Comparison of ENCODE assay signal across 7 cellular contexts in the genomic region with DNA sequence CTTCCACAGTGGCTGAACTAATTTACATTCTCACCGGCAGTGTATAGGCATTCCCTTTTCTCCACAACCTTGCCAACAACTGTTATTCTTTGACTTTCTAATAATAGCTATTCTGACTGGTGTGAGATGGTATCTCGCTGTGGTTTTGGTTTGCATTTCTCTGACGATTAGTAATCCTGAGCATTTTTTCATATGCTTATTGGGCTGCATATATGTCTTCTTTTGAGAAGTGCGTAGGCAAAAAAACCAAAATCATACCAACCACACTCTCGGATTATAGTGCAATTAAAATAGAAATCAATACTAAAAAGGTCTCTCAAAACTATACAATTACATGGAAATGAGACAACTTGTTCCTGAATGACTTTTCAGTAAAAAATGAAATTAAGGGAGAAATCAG.
A peak's percentile ranks its signal among the peaks of the same experiment; 100 is the strongest.
DNase-seq lines count a peak whose midpoint lies in the region; ATAC-seq and TF ChIP-seq lines count a peak whose summit lies in the region.
"Not testable (repeated sequence)": the region's sequence is repeated elsewhere in the genome, so short reads cannot be mapped to it uniquely, and the experiment has no call there.

No MANE protein-coding gene starts in this region.

- not testable (repeated sequence) for TF ChIP-seq RAD21 in HCT116 (IDR thresholded peaks at IDR 0.05; ENCODE audit: low read depth)

- ATAC-seq in HCT116: peak; percentile 60; the same call in 1 of the 2 replicates
- peak; percentile 60 to 66 for ATAC-seq in activated CD4-positive, CD25-positive, alpha-beta regulatory T cell treated with anti-CD3 and anti-CD28 coated beads, Interleukin-2, amount 50 U/mL, for 24 hours
- peak; percentile 65 to 75 for ATAC-seq in activated T-cell treated with anti-CD3 and anti-CD28 coated beads, Interleukin-2, amount 50 U/mL, for 4 hours
- ATAC-seq in activated naive CD8-positive, alpha-beta T cell treated with anti-CD3 and anti-CD28 coated beads, Interleukin-2, amount 50 U/mL, for 24 hours: peak; percentile 55
- ATAC-seq in foreskin keratinocyte: peak; percentile 51

- intact Hi-C loops in HCT116 (cut with micrococcal nuclease); PC-9 (cut with micrococcal nuclease; ENCODE audit: unreplicated experiment); mammary epithelial cell (cut with micrococcal nuclease): not testable (repeated sequence)

- not testable (repeated sequence) for H3K79me2 ChIP-seq in HCT116 (ENCODE audit: insufficient read depth, low read length); PC-9 (ENCODE audit: low read depth); mammary epithelial cell (ENCODE audit: insufficient read depth, low read length)

- H3K4me1 ChIP-seq in HCT116 (ENCODE audit: control insufficient read depth in 1 of 2, insufficient read depth in 2 of 2, low read length in 2 of 2); PC-9 (replicated peaks; ENCODE audit: insufficient read depth); mammary epithelial cell (ENCODE audit: insufficient read depth, low read length); foreskin keratinocyte: not testable (repeated sequence)

- BruUV-seq in HCT116 (replicated peaks; lab: Mats Ljungman, UMichigan) (TSS peak; percentile 91), PC-9 (replicated peaks; lab: Mats Ljungman, UMichigan) (TSS peak; percentile 100), mammary epithelial cell (replicated peaks; lab: Mats Ljungman, UMichigan) (TSS peak; percentile 100)

- H3K27ac ChIP-seq in HCT116 (ENCODE audit: low read depth, low read length); PC-9; mammary epithelial cell (ENCODE audit: insufficient read depth, low read depth, low read length); foreskin keratinocyte: not testable (repeated sequence)

- CTCF ChIA-PET in HCT116 (lab: Charles Lee); PC-9 (lab: Charles Lee); mammary epithelial cell (lab: Charles Lee; ENCODE audit: low non-redundant PET): not testable (repeated sequence)

- not testable (repeated sequence) for H3K9ac ChIP-seq in HCT116 (ENCODE audit: low read length); mammary epithelial cell (ENCODE audit: insufficient read depth, low read length)

- H3K27me3 ChIP-seq in HCT116 (ENCODE audit: insufficient read depth, low read length); PC-9 (ENCODE audit: insufficient read depth, low read depth); mammary epithelial cell (ENCODE audit: insufficient read depth, low read length); foreskin keratinocyte: not testable (repeated sequence)

- H3K36me3 ChIP-seq in HCT116 (ENCODE audit: control insufficient read depth in 1 of 2, insufficient read depth in 2 of 2, low read length in 2 of 2); PC-9 (ENCODE audit: low read depth); mammary epithelial cell (ENCODE audit: insufficient read depth, low read length): not testable (repeated sequence)

- not testable (repeated sequence) for H3K36me3 Mint-ChIP-seq in activated T-cell treated with anti-CD3 and anti-CD28 coated beads, Interleukin-2, amount 50 U/mL, for 4 hours (ENCODE audit: insufficient read depth); activated naive CD8-positive, alpha-beta T cell treated with anti-CD3 and anti-CD28 coated beads, Interleukin-2, amount 50 U/mL, for 24 hours (ENCODE audit: low read depth)

- H4K20me1 ChIP-seq in HCT116 (ENCODE audit: insufficient read depth); PC-9 (ENCODE audit: insufficient read depth); mammary epithelial cell (ENCODE audit: insufficient read depth, low read length): not testable (repeated sequence)

- H3K4me1 Mint-ChIP-seq in activated T-cell treated with anti-CD3 and anti-CD28 coated beads, Interleukin-2, amount 50 U/mL, for 4 hours (ENCODE audit: low read depth); activated naive CD8-positive, alpha-beta T cell treated with anti-CD3 and anti-CD28 coated beads, Interleukin-2, amount 50 U/mL, for 24 hours: not testable (repeated sequence)

- H3K4me3 ChIP-seq in HCT116 (replicated peaks in 1 of 2; ENCODE audit: low read depth in 1 of 2, low read length in 2 of 2); PC-9; mammary epithelial cell (replicated peaks in 1 of 3; ENCODE audit: insufficient read depth in 1 of 3, low read depth in 2 of 3, low read length in 3 of 3): not testable (repeated sequence)

- H3K4me3 Mint-ChIP-seq in activated T-cell treated with anti-CD3 and anti-CD28 coated beads, Interleukin-2, amount 50 U/mL, for 4 hours; activated naive CD8-positive, alpha-beta T cell treated with anti-CD3 and anti-CD28 coated beads, Interleukin-2, amount 50 U/mL, for 24 hours: not testable (repeated sequence)

- not testable (repeated sequence) for H3K4me2 ChIP-seq in HCT116 (ENCODE audit: low read length); PC-9; mammary epithelial cell (ENCODE audit: insufficient read depth, low read depth, low read length)

- WGBS in mammary epithelial cell (ENCODE audit: low coverage, missing lambda C conversion rate): no CpG with 5 or more reads among the region's 5 CpGs

- not testable (repeated sequence) for H3K9me3 ChIP-seq in HCT116 (ENCODE audit: control insufficient read depth in 1 of 2, insufficient read depth in 1 of 2, low read depth in 1 of 2, low read length in 2 of 2); PC-9 (ENCODE audit: insufficient read depth, low read depth); mammary epithelial cell (replicated peaks; ENCODE audit: insufficient read depth, low read length)

- POLR2A ChIA-PET in HCT116 (lab: Charles Lee); PC-9 (lab: Charles Lee; ENCODE audit: unreplicated experiment): not testable (repeated sequence)

- not testable (repeated sequence) for TF ChIP-seq POLR2A in HCT116 (IDR thresholded peaks at IDR 0.05; ENCODE audit: borderline replicate concordance, extremely low read depth, insufficient read depth, insufficient read length)

- dilution Hi-C loops in mammary epithelial cell (cut with HindIII; ENCODE audit: low sequenced_read_pairs): not testable (repeated sequence)

- H2AFZ ChIP-seq in HCT116 (ENCODE audit: low read depth, low read length, poor library complexity, severe bottlenecking); PC-9; mammary epithelial cell (ENCODE audit: low read depth, low read length): not testable (repeated sequence)

- in situ Hi-C loops in mammary epithelial cell (cut with MboI; ENCODE audit: low sequenced_read_pairs in 2 of 2): not testable (repeated sequence)

- not testable (repeated sequence) for H3K9me3 Mint-ChIP-seq in activated T-cell treated with anti-CD3 and anti-CD28 coated beads, Interleukin-2, amount 50 U/mL, for 4 hours; activated naive CD8-positive, alpha-beta T cell treated with anti-CD3 and anti-CD28 coated beads, Interleukin-2, amount 50 U/mL, for 24 hours

- not testable (repeated sequence) for H3K27ac Mint-ChIP-seq in activated naive CD8-positive, alpha-beta T cell treated with anti-CD3 and anti-CD28 coated beads, Interleukin-2, amount 50 U/mL, for 24 hours

- not testable (repeated sequence) for DNase-seq in HCT116 (ENCODE audit: low read depth, low spot score); PC-9; activated T-cell treated with anti-CD3 and anti-CD28 coated beads, Interleukin-2, amount 50 U/mL, for 4 hours; activated naive CD8-positive, alpha-beta T cell treated with anti-CD3 and anti-CD28 coated beads, Interleukin-2, amount 50 U/mL, for 24 hours; mammary epithelial cell; foreskin keratinocyte

- H3F3A ChIP-seq in PC-9 (ENCODE audit: insufficient read depth, low read depth): not testable (repeated sequence)

- not testable (repeated sequence) for H3K27me3 Mint-ChIP-seq in activated T-cell treated with anti-CD3 and anti-CD28 coated beads, Interleukin-2, amount 50 U/mL, for 4 hours (ENCODE audit: low read depth); activated naive CD8-positive, alpha-beta T cell treated with anti-CD3 and anti-CD28 coated beads, Interleukin-2, amount 50 U/mL, for 24 hours

- H3K9me2 ChIP-seq in HCT116 (ENCODE audit: insufficient read depth); PC-9 (ENCODE audit: insufficient read depth): not testable (repeated sequence)

- RAD21 ChIA-PET in HCT116 (lab: Charles Lee; ENCODE audit: low non-redundant PET in 1 of 2, low total read pairs in 2 of 2, uncharacterized antibody in 2 of 2, unreplicated experiment in 2 of 2): not testable (repeated sequence)

- TF ChIP-seq CTCF in HCT116 (IDR thresholded peaks at IDR 0.05 in 2 of 3, conservative IDR thresholded peaks at IDR 0.05 in 1 of 3; ENCODE audit: borderline replicate concordance in 1 of 3, insufficient read depth in 1 of 3, low read depth in 2 of 3, low read length in 2 of 3); PC-9 (conservative IDR thresholded peaks at IDR 0.05); mammary epithelial cell (conservative IDR thresholded peaks at IDR 0.05 in 1 of 2, IDR thresholded peaks at IDR 0.05 in 1 of 2; ENCODE audit: extremely low read depth in 1 of 2, insufficient read depth in 1 of 2, low read depth in 1 of 2, low read length in 2 of 2); foreskin keratinocyte (conservative IDR thresholded peaks at IDR 0.05): not testable (repeated sequence)
